Comparison of ENCODE assay signal across 19 cellular contexts in genomic region chr14:99038401-99038800, GRCh38.
DNase-seq lines count a peak whose midpoint lies in the region; ATAC-seq, FAIRE-seq and TF ChIP-seq lines count a peak whose summit lies in the region.
"Had no signal": no experiment of that assay in that cellular context is flagged by ENCODE, and none has a peak within 500 bp of the region (broad histone marks: within the 10 kb centered on the region; RNA-seq: fewer than 3 reads in every experiment).

No MANE protein-coding gene starts in this region.

- no peak for TF ChIP-seq RAD21 in A549 (conservative IDR thresholded peaks at IDR 0.05 in 1 of 2, IDR thresholded peaks at IDR 0.05 in 1 of 2)

- CTCF ChIA-PET in A549 (lab: Yijun Ruan, JAX) = no interaction called here

- no peak overlapping the region for H3K27ac ChIP-seq in A549
- peak overlapping the region; percentile 86 for H3K27ac ChIP-seq in HL-60 (replicated peaks)
- H3K27ac ChIP-seq: gastrocnemius medialis, psoas muscle, upper lobe of right lung had no signal

- H3K36me3 ChIP-seq in mucosa of descending colon (ENCODE audit: low read depth) = no peaks in the 10 kb centered on the region
- H3K36me3 ChIP-seq: gastrocnemius medialis, upper lobe of right lung had no signal

- POLR2A ChIA-PET in A549 (lab: Yijun Ruan, JAX) = no interaction called here

- ATAC-seq in A549 (no peak), mucosa of descending colon (no peak), GM19467 (IDR thresholded peaks at IDR 0.05; ENCODE audit: unreplicated experiment) (no peak)
- ATAC-seq: gastrocnemius medialis, GM23338, Panc1, psoas muscle, upper lobe of right lung had no signal

- DNase-seq in A549 (ENCODE audit: low read depth in 1 of 2, low spot score in 1 of 2) = peak in 1 of 2 experiments; percentile 18
- DNase-seq in HL-60 (ENCODE audit: low read depth in 1 of 2, low spot score in 1 of 2) = peak; percentile 30 to 42
- peak; percentile 1 for DNase-seq in amniotic epithelial cell (ENCODE audit: low read depth)
- peak; percentile 14 for DNase-seq in iris pigment epithelial cell (ENCODE audit: low read depth)
- DNase-seq in urothelium cell line (ENCODE audit: low spot score) = no peak
- DNase-seq in mucosa of descending colon = no peak
- DNase-seq in epidermal melanocyte (ENCODE audit: insufficient read length, low spot score) = no peak
- DNase-seq: activated CD4-positive, alpha-beta T cell treated with anti-CD3 and anti-CD28 coated beads, Interleukin-2, amount 50 U/mL, for 48 hours; activated T-cell treated with anti-CD3 and anti-CD28 coated beads, Interleukin-2, amount 50 U/mL, for 48 hours; gastrocnemius medialis; naive B cell; NCI-H1105; NCI-H2171 treated with DMSO at 0.1 percent for 48 hours; psoas muscle; stimulated activated naive CD4-positive, alpha-beta T cell treated with Interleukin-2 at 50 U/mL for 16 hours; upper lobe of right lung had no signal

- intact Hi-C loops in mucosa of descending colon (cut with DNase I, micrococcal nuclease) = no loop called here

- H3K9me3 ChIP-seq in A549 = no peaks in the 10 kb centered on the region
- H3K9me3 ChIP-seq in mucosa of descending colon = no peaks in the 10 kb centered on the region
- H3K9me3 ChIP-seq: gastrocnemius medialis, psoas muscle, upper lobe of right lung had no signal

- H3K4me1 ChIP-seq in A549 (peaks cover 18% of the 10 kb centered on the region), mucosa of descending colon (ENCODE audit: low read depth) (no peaks in the 10 kb centered on the region)

- TF ChIP-seq EP300 in A549 (IDR thresholded peaks at IDR 0.05) = no peak

- no peak overlapping the region for H3K4me2 ChIP-seq in A549
- H3K4me2 ChIP-seq: GM23338 had no signal

- WGBS in A549 (ENCODE audit: missing lambda C conversion rate) = 27% methylated on average over 3 of the region's 4 CpGs

- FAIRE-seq in A549 (lab: Jason Lieb, UNC) (no peak), urothelium cell line (lab: Jason Lieb, UNC) (no peak)

- H3K4me3 ChIP-seq in A549 (no peak overlapping the region), HL-60 (replicated peaks; ENCODE audit: insufficient read depth, low read length) (no peak overlapping the region), mucosa of descending colon (no peak overlapping the region)
- H3K4me3 ChIP-seq: gastrocnemius medialis, GM23338, psoas muscle, upper lobe of right lung had no signal

- no peak for TF ChIP-seq CTCF in A549 (IDR thresholded peaks at IDR 0.05)
- TF ChIP-seq CTCF in HL-60 (IDR thresholded peaks at IDR 0.05; ENCODE audit: insufficient read depth, low read length) = no peak
- TF ChIP-seq CTCF in mucosa of descending colon (IDR thresholded peaks at IDR 0.05) = no peak

- no peaks in the 10 kb centered on the region for H3K27me3 ChIP-seq in HL-60 (ENCODE audit: insufficient read depth, poor library complexity, severe bottlenecking)
- H3K27me3 ChIP-seq: gastrocnemius medialis, upper lobe of right lung had no signal

- TF ChIP-seq POLR2A in A549 (IDR thresholded peaks at IDR 0.05; ENCODE audit: low read length) = no peak

TF ChIP-seq in A549, 52 proteins besides CTCF, POLR2A, EP300 and RAD21:
- no peak for TF ChIP-seq MAFK (IDR thresholded peaks at IDR 0.05; ENCODE audit: partially characterized antibody)
- TF ChIP-seq, protein P1, sequence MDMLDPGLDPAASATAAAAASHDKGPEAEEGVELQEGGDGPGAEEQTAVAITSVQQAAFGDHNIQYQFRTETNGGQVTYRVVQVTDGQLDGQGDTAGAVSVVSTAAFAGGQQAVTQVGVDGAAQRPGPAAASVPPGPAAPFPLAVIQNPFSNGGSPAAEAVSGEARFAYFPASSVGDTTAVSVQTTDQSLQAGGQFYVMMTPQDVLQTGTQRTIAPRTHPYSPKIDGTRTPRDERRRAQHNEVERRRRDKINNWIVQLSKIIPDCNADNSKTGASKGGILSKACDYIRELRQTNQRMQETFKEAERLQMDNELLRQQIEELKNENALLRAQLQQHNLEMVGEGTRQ (IDR thresholded peaks at IDR 0.05) = peak; percentile 56; the same call in 1 of the 2 replicates

Comparison
In these comparisons a context has a peak if more than half of its experiments do, and no peak if none do; other contexts are left out.
1. DNase-seq: peak in HL-60 (2 of 2), amniotic epithelial cell (single experiment) and iris pigment epithelial cell (single experiment); none in urothelium cell line (single experiment), mucosa of descending colon (0 of 3) and epidermal melanocyte (single experiment).